Comparison of ENCODE assay signal across 8 cellular contexts in genomic region chr1:234603221-234604204, GRCh38.
DNase-seq lines count a peak whose midpoint lies in the region; ATAC-seq lines count a peak whose summit lies in the region.

No MANE protein-coding gene starts in this region.

- DNase-seq in NCI-H1417 (lab: John Stamatoyannopoulos, UW) (peak; percentile 11 to 46 (median 13)), NCI-H1417 treated with DMSO at 0.1 percent for 48 hours (lab: John Stamatoyannopoulos, UW) (no peak), NCI-H345 treated with DMSO at 0.1 percent for 48 hours (lab: John Stamatoyannopoulos, UW; ENCODE audit: unreplicated experiment) (peak; percentile 61), cerebellar cortex (ENCODE audit: low spot score) (peak; percentile 58)

- ATAC-seq in HG02973 (IDR thresholded peaks at IDR 0.05; ENCODE audit: unreplicated experiment) (no peak), GM21737 (IDR thresholded peaks at IDR 0.05; ENCODE audit: unreplicated experiment) (no peak), HG02610 (IDR thresholded peaks at IDR 0.05; ENCODE audit: unreplicated experiment) (no peak)

- no peaks in the 10 kb centered on the region for H3K9me3 ChIP-seq in muscle layer of duodenum (ENCODE audit: control insufficient read depth in 1 of 2, low read length in 2 of 2)

- peak overlapping the region; percentile 93 to 98 for H3K4me3 ChIP-seq in muscle layer of duodenum (ENCODE audit: low read depth in 1 of 2, low read length in 2 of 2)

- H3K27ac ChIP-seq in muscle layer of duodenum (ENCODE audit: low read length) = peak overlapping the region; percentile 100

- H3K4me1 ChIP-seq in muscle layer of duodenum (ENCODE audit: control insufficient read depth in 1 of 2, insufficient read depth in 2 of 2, low read length in 2 of 2) = peaks cover 31 to 36% of the 10 kb centered on the region in 2 donors

- H3K36me3 ChIP-seq in muscle layer of duodenum (ENCODE audit: control insufficient read depth in 1 of 2, insufficient read depth in 2 of 2, low read length in 2 of 2) = peaks cover 22 to 30% of the 10 kb centered on the region in 2 donors

- H3K27me3 ChIP-seq in muscle layer of duodenum (ENCODE audit: low read depth, low read length) = no peaks in the 10 kb centered on the region
